In the genomic region with DNA sequence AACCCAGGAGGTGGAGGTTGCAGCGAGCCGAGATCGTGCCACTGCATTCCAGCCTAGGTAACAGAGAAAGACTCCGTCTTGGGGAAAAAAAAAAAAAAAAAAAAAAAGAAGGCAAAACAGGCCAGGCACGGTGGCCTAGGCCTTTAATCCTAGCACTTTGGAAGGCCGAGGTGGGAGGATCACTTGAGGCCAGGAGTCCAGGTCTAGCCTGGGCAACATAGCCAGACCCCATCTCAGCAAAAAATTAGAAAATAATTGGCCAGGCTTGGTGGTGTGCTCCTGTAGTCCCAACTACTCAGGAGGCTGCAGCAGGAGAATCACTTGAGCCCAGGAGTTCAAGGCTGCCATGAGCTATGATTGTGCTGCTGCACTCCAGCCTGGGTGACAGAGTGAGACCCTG, we compare ENCODE assay signal across 30 cellular contexts.
"Had no signal": no experiment of that assay in that cellular context is flagged by ENCODE, and none has a peak within 500 bp of the region (broad histone marks: within the 10 kb centered on the region; RNA-seq: fewer than 3 reads in every experiment).

No MANE protein-coding gene starts in this region.

- H3K4me1 ChIP-seq: ascending aorta, breast epithelium, colonic mucosa had no signal

- H3K27ac ChIP-seq: ascending aorta, breast epithelium, cardiac muscle cell, colonic mucosa had no signal

- H3K36me3 Mint-ChIP-seq: activated naive CD4-positive, alpha-beta T cell treated with anti-CD3 and anti-CD28 coated beads, Interleukin-2, amount 50 U/mL, for 24 hours; activated naive CD8-positive, alpha-beta T cell treated with anti-CD3 and anti-CD28 coated beads for 36 hours had no signal

- H3K27me3 ChIP-seq: ascending aorta, breast epithelium, cardiac muscle cell, colonic mucosa, dorsolateral prefrontal cortex had no signal

- H3K4me3 ChIP-seq: ascending aorta, breast epithelium, cardiac muscle cell, colonic mucosa, dorsolateral prefrontal cortex had no signal

- H3K27me3 Mint-ChIP-seq: activated CD4-positive, alpha-beta T cell treated with anti-CD3 and anti-CD28 coated beads, Interleukin-2, amount 10 ng/mL, durations not matched to agents 7 days and 5 days; activated CD8-positive, alpha-beta T cell treated with anti-CD3 and anti-CD28 coated beads for 36 hours; activated naive CD4-positive, alpha-beta T cell treated with anti-CD3 and anti-CD28 coated beads, Interleukin-2, amount 50 U/mL, for 24 hours; activated naive CD8-positive, alpha-beta T cell treated with anti-CD3 and anti-CD28 coated beads for 36 hours; activated T-helper 17 cell treated with anti-CD3 and anti-CD28 coated beads, Interleukin-2, amount 50 U/mL, for 72 hours; dendritic cell treated with granulocyte-macrophage colony-stimulating factor and Interleukin-4, amounts not matched to agents 40 ng/mL and 50 ng/mL, for 4 days; T-helper 17 cell had no signal

- H3K9me3 ChIP-seq: ascending aorta, breast epithelium, colonic mucosa had no signal

- H3K9me3 Mint-ChIP-seq: activated CD4-positive, alpha-beta T cell treated with anti-CD3 and anti-CD28 coated beads, Interleukin-2, amount 10 ng/mL, durations not matched to agents 7 days and 5 days; activated CD8-positive, alpha-beta T cell treated with anti-CD3 and anti-CD28 coated beads for 36 hours; activated naive CD4-positive, alpha-beta T cell treated with anti-CD3 and anti-CD28 coated beads for 36 hours; activated naive CD4-positive, alpha-beta T cell treated with anti-CD3 and anti-CD28 coated beads, Interleukin-2, amount 50 U/mL, for 24 hours; activated naive CD8-positive, alpha-beta T cell treated with anti-CD3 and anti-CD28 coated beads for 36 hours; activated T-cell treated with anti-CD3 and anti-CD28 coated beads, Interleukin-2, amount 50 U/mL, for 4 hours; activated T-helper 17 cell treated with anti-CD3 and anti-CD28 coated beads, Interleukin-2, amount 50 U/mL, for 72 hours; dendritic cell treated with granulocyte-macrophage colony-stimulating factor and Interleukin-4, amounts not matched to agents 40 ng/mL and 50 ng/mL, for 4 days; endodermal cell; T-helper 2 cell treated with Interferon-gamma antibody and Interleukin-4, amounts not matched to agents 5 μg/mL and 100 μg/mL, for 36 hours had no signal

- DNase-seq: activated CD4-positive, alpha-beta T cell treated with anti-CD3 and anti-CD28 coated beads for 1 hour; activated CD4-positive, alpha-beta T cell treated with anti-CD3 and anti-CD28 coated beads for 4 hours; activated CD4-positive, alpha-beta T cell treated with anti-CD3 and anti-CD28 coated beads, Interleukin-2, amount 10 ng/mL, durations not matched to agents 7 days and 5 days; activated CD4-positive, alpha-beta T cell treated with anti-CD3 and anti-CD28 coated beads, Interleukin-2, amount 50 U/mL, for 48 hours; activated CD8-positive, alpha-beta memory T cell treated with anti-CD3 and anti-CD28 coated beads for 24 hours; activated CD8-positive, alpha-beta T cell treated with anti-CD3 and anti-CD28 coated beads for 36 hours; activated effector memory CD4-positive, alpha-beta T cell treated with anti-CD3 and anti-CD28 coated beads, Interleukin-2, amount 50 U/mL, for 16 hours; activated naive CD4-positive, alpha-beta T cell treated with anti-CD3 and anti-CD28 coated beads for 36 hours; activated naive CD8-positive, alpha-beta T cell treated with anti-CD3 and anti-CD28 coated beads for 36 hours; activated T-cell treated with anti-CD3 and anti-CD28 coated beads, Interleukin-2, amount 50 U/mL, for 4 hours; central memory CD4-positive, alpha-beta T cell; cerebellar nuclear complex; colonic mucosa; dorsolateral prefrontal cortex; effector memory CD4-positive, alpha-beta T cell; endodermal cell; head of caudate nucleus; T-helper 1 cell; T-helper 17 cell; T1000 had no signal

- H3K36me3 ChIP-seq: ascending aorta, breast epithelium, cardiac muscle cell, colonic mucosa had no signal

- H3K4me3 Mint-ChIP-seq: activated CD4-positive, alpha-beta T cell treated with anti-CD3 and anti-CD28 coated beads, Interleukin-2, amount 10 ng/mL, durations not matched to agents 7 days and 5 days; activated CD8-positive, alpha-beta T cell treated with anti-CD3 and anti-CD28 coated beads for 36 hours; activated naive CD4-positive, alpha-beta T cell treated with anti-CD3 and anti-CD28 coated beads for 36 hours; activated naive CD4-positive, alpha-beta T cell treated with anti-CD3 and anti-CD28 coated beads, Interleukin-2, amount 50 U/mL, for 24 hours; activated naive CD8-positive, alpha-beta T cell treated with anti-CD3 and anti-CD28 coated beads for 36 hours; activated T-cell treated with anti-CD3 and anti-CD28 coated beads, Interleukin-2, amount 50 U/mL, for 4 hours; activated T-helper 17 cell treated with anti-CD3 and anti-CD28 coated beads, Interleukin-2, amount 50 U/mL, for 72 hours; brain; dendritic cell treated with granulocyte-macrophage colony-stimulating factor and Interleukin-4, amounts not matched to agents 40 ng/mL and 50 ng/mL, for 4 days; endodermal cell; T-helper 17 cell; T-helper 2 cell treated with Interferon-gamma antibody and Interleukin-4, amounts not matched to agents 5 μg/mL and 100 μg/mL, for 36 hours had no signal

- H3K4me1 Mint-ChIP-seq: activated CD4-positive, alpha-beta T cell treated with anti-CD3 and anti-CD28 coated beads, Interleukin-2, amount 10 ng/mL, durations not matched to agents 7 days and 5 days had no signal

- H3K27ac Mint-ChIP-seq: activated CD4-positive, alpha-beta T cell treated with anti-CD3 and anti-CD28 coated beads, Interleukin-2, amount 10 ng/mL, durations not matched to agents 7 days and 5 days; activated CD8-positive, alpha-beta T cell treated with anti-CD3 and anti-CD28 coated beads for 36 hours; activated naive CD4-positive, alpha-beta T cell treated with anti-CD3 and anti-CD28 coated beads for 36 hours; activated naive CD4-positive, alpha-beta T cell treated with anti-CD3 and anti-CD28 coated beads, Interleukin-2, amount 50 U/mL, for 24 hours; activated naive CD8-positive, alpha-beta T cell treated with anti-CD3 and anti-CD28 coated beads for 36 hours; activated T-helper 17 cell treated with anti-CD3 and anti-CD28 coated beads, Interleukin-2, amount 50 U/mL, for 72 hours; dendritic cell treated with granulocyte-macrophage colony-stimulating factor and Interleukin-4, amounts not matched to agents 40 ng/mL and 50 ng/mL, for 4 days; endodermal cell; T-helper 17 cell; T-helper 2 cell treated with Interferon-gamma antibody and Interleukin-4, amounts not matched to agents 5 μg/mL and 100 μg/mL, for 36 hours had no signal

- ATAC-seq: activated CD8-positive, alpha-beta T cell treated with anti-CD3 and anti-CD28 coated beads for 36 hours; activated T-cell treated with anti-CD3 and anti-CD28 coated beads, Interleukin-2, amount 50 U/mL, for 4 hours; activated T-helper 17 cell treated with anti-CD3 and anti-CD28 coated beads, Interleukin-2, amount 50 U/mL, for 72 hours; esophagus mucosa; T-helper 17 cell had no signal

- FAIRE-seq: frontal cortex had no signal
